1 cellular context compared by ENCODE assay signal in genomic region chr1:229714964-229715603, GRCh38.
TF ChIP-seq lines count a peak whose summit lies in the region.

No MANE protein-coding gene starts in this region.

TF ChIP-seq in GM23338, 12 proteins besides CTCF, POLR2A, EP300 and RAD21 (continued from another document):
- TF ChIP-seq ZNF462 (CRISPR knock-in tag; IDR thresholded peaks at IDR 0.05), result no peak
TF ChIP-seq in GM23338: peak in this region for 0.
